Comparison of ENCODE assay signal across 11 cellular contexts in genomic region chr2:61181382-61182058, GRCh38. TPM values are rescaled to one million over a fixed set of nuclear protein-coding genes. Genes with fewer than 3 reads are reported as not detected.
DNase-seq lines count a peak whose midpoint lies in the region; ATAC-seq and TF ChIP-seq lines count a peak whose summit lies in the region.
"Had no signal": no experiment of that assay in that cellular context is flagged by ENCODE, and none has a peak within 500 bp of the region (broad histone marks: within the 10 kb centered on the region; RNA-seq: fewer than 3 reads in every experiment).

No MANE protein-coding gene starts in this region.

- peak overlapping the region; percentile 26 for H3K4me2 ChIP-seq in GM23248 (ENCODE audit: unreplicated experiment)

- H3K4me3 Mint-ChIP-seq in brain = peak overlapping the region; percentile 53 to 87 (median 76)
- H3K4me3 Mint-ChIP-seq in mesothelial cell of epicardium = peak overlapping the region; percentile 32

- H3K9me2 ChIP-seq in GM23248 (ENCODE audit: insufficient read depth) = no peaks in the 10 kb centered on the region

- H3K27ac Mint-ChIP-seq in brain (peak overlapping the region; percentile 57 to 95 (median 86)), mesothelial cell of epicardium (peak overlapping the region; percentile 52)

- H3K9me3 ChIP-seq in GM23248 (ENCODE audit: low read depth) = no peaks in the 10 kb centered on the region

- H3K27me3 Mint-ChIP-seq in brain (no peaks in the 10 kb centered on the region), mesothelial cell of epicardium (ENCODE audit: low read depth) (no peaks in the 10 kb centered on the region)

- 55% methylated on average over 10 of the region's 10 CpGs for WGBS in GM23248 (ENCODE audit: low coverage in 1 of 2, low lambda C conversion rate in 2 of 2, missing lambda C conversion rate in 2 of 2), 2 experiments

- H3K9ac ChIP-seq in GM23248 = peak overlapping the region; percentile 97

- H2AFZ ChIP-seq in ACC112 (ENCODE audit: low read length, unreplicated experiment) (no peak overlapping the region), GM23248 (no peak overlapping the region)

- in situ Hi-C loops in GM23248 (cut with MboI) = no loop called here

- ATAC-seq in GM19324 (IDR thresholded peaks at IDR 0.05; ENCODE audit: low FRiP score, unreplicated experiment) = no peak
- ATAC-seq: left ventricle myocardium superior had no signal

- TF ChIP-seq CTCF in brain (conservative IDR thresholded peaks at IDR 0.05) (no peak), mesothelial cell of epicardium (IDR thresholded peaks at IDR 0.05; ENCODE audit: unreplicated experiment) (no peak)

- H3K36me3 ChIP-seq in ACC112 (ENCODE audit: insufficient read depth, low read length) (peaks cover 52% of the 10 kb centered on the region), GM23248 (ENCODE audit: low read depth) (peaks cover 35% of the 10 kb centered on the region)

- H3K27ac ChIP-seq in ACC112 (ENCODE audit: low read depth, low read length) (no peak overlapping the region), GM23248 (peak overlapping the region; percentile 91)

- H3F3A ChIP-seq in GM23248 (ENCODE audit: insufficient read depth) = peaks cover 54% of the 10 kb centered on the region

- H3K9me3 Mint-ChIP-seq in brain = no peaks in the 10 kb centered on the region
- H3K9me3 Mint-ChIP-seq in mesothelial cell of epicardium = no peaks in the 10 kb centered on the region

- H3K27me3 ChIP-seq in ACC112 (ENCODE audit: insufficient read depth, low read length) (no peaks in the 10 kb centered on the region), GM23248 (replicated peaks; ENCODE audit: insufficient read depth) (no peaks in the 10 kb centered on the region)

- H4K20me1 ChIP-seq in GM23248 (ENCODE audit: insufficient read depth) = no peaks in the 10 kb centered on the region

- H3K4me3 ChIP-seq in ACC112 (ENCODE audit: low read depth, low read length) (peak overlapping the region; percentile 42), GM23248 (peak overlapping the region; percentile 19; the same call in 1 of the 2 replicates)

- H3K36me3 Mint-ChIP-seq in brain (peaks cover 66% of the 10 kb centered on the region), mesothelial cell of epicardium (peaks cover 44% of the 10 kb centered on the region)

- peaks cover 58% of the 10 kb centered on the region for H3K79me2 ChIP-seq in ACC112 (ENCODE audit: control insufficient read depth, insufficient read depth, low read length, unreplicated experiment)
- peaks cover 69% of the 10 kb centered on the region for H3K79me2 ChIP-seq in GM23248 (ENCODE audit: insufficient read depth)

- DNase-seq in GM23248 (peak; percentile 44), mesothelial cell of epicardium (ENCODE audit: low spot score in 2 of 2, unreplicated experiment in 2 of 2) (no peak), NCI-H2227 (lab: John Stamatoyannopoulos, UW; ENCODE audit: unreplicated experiment) (no peak), NCI-H510A treated with DMSO at 0.1 percent for 48 hours (lab: John Stamatoyannopoulos, UW) (no peak), EL (no peak)
- DNase-seq: aorta, left ventricle myocardium superior, NCI-H2081 treated with DMSO at 0.1 percent for 48 hours had no signal

- H3K4me1 ChIP-seq in ACC112 (ENCODE audit: control insufficient read depth, insufficient read depth, low read length, unreplicated experiment) = peaks cover 35% of the 10 kb centered on the region
- peaks cover 43% of the 10 kb centered on the region for H3K4me1 ChIP-seq in GM23248 (ENCODE audit: insufficient read depth)

- H3K4me1 Mint-ChIP-seq in brain = peaks cover 61% of the 10 kb centered on the region
- peaks cover 47% of the 10 kb centered on the region for H3K4me1 Mint-ChIP-seq in mesothelial cell of epicardium

RNA-seq across cellular contexts. Expression of gene C2orf74, which starts 19.5 kb away (rescaled TPM):
- 2.8 and 7.7 TPM in 2 replicates for total RNA-seq in GM23248 (2014; rRNA removed; shearing (Covaris generic))
- polyA plus RNA-seq in GM23248 (2016; fragmentation: Nextera tagmentation; extraction: Ambion mirVana) = 14.2 and 17.9 TPM in 2 replicates
- polyA plus RNA-seq in brain (ENCODE audit: insufficient read depth, low read depth, low replicate concordance) = 19.2 TPM
- total RNA-seq in mesothelial cell of epicardium = 6.0 to 6.6 TPM (median 6.0 TPM) in 3 replicates
